ENCODE assay signal across 1 cellular context in the genomic region with DNA sequence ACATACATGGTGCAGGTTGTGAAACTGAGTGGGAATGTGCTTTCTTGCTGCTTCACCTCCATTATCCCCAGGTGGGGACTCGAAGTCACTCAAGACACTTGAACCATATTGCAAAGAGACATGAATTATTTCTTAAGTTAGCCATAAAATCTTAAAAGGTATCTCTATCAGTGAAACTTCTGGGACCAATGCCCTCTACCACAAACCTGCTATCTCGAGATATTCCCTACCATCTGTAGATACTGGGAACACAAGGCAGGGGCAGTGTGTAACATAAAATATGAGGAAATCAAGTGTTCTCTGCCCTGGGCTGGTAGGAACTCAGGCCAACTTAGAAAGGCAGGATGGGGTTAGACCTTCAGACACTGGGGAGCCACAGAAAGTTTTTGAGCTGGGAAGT.
TF ChIP-seq lines count a peak whose summit lies in the region.

No MANE protein-coding gene starts in this region.

TF ChIP-seq in K562, 482 proteins besides CTCF, POLR2A, EP300 and RAD21:
- TF ChIP-seq SP1 (CRISPR knock-in tag; IDR thresholded peaks at IDR 0.05) (0 out of 2 replicates have a peak, but pooled peaks have one; percentile 39), ZNF592 (IDR thresholded peaks at IDR 0.05) (peak; percentile 42; the same call in 1 of the 2 replicates), TCF3 (CRISPR knock-in tag; IDR thresholded peaks at IDR 0.05) (peak; percentile 60), MAFF (IDR thresholded peaks at IDR 0.05; ENCODE audit: low read length) (no peak), RCOR1 (IDR thresholded peaks at IDR 0.05; ENCODE audit: borderline replicate concordance in 1 of 2, low read depth in 2 of 2, low read length in 2 of 2) (0 out of 4 replicates have a peak, but pooled peaks of 1 of the 2 experiments have one; percentile 5), CBFA2T3 (IDR thresholded peaks at IDR 0.05) (peak; percentile 52), ZNF12 (CRISPR knock-in tag; IDR thresholded peaks at IDR 0.05) (no peak), ETV6 (IDR thresholded peaks at IDR 0.05; ENCODE audit: borderline replicate concordance in 1 of 2, low read depth in 2 of 2, low read length in 1 of 2) (no peak), ETV6 (CRISPR knock-in tag; IDR thresholded peaks at IDR 0.05; ENCODE audit: borderline replicate concordance) (no peak), CBFA2T2 (conservative IDR thresholded peaks at IDR 0.05) (0 out of 2 replicates have a peak, but pooled peaks have one; percentile 9), KDM5B (IDR thresholded peaks at IDR 0.05; ENCODE audit: insufficient replicate concordance, low read depth, low read length) (no peak), ESRRB (CRISPR knock-in tag; IDR thresholded peaks at IDR 0.05; ENCODE audit: borderline replicate concordance) (no peak), POLR2AphosphoS5 (IDR thresholded peaks at IDR 0.05; ENCODE audit: control insufficient read depth, insufficient read depth, low read depth, low read length) (no peak), TEAD2 (tag; IDR thresholded peaks at IDR 0.05) (0 out of 2 replicates have a peak, but pooled peaks have one; percentile 16), ZNF780A (CRISPR knock-in tag; IDR thresholded peaks at IDR 0.05) (no peak), SRF (CRISPR knock-in tag; IDR thresholded peaks at IDR 0.05) (no peak), ZBTB7A (IDR thresholded peaks at IDR 0.05; ENCODE audit: borderline replicate concordance, control insufficient read depth, low read depth, low read length) (no peak), NR2C2 (CRISPR knock-in tag; IDR thresholded peaks at IDR 0.05) (0 out of 2 replicates have a peak, but pooled peaks have one; percentile 17), NR2C2 (tag; IDR thresholded peaks at IDR 0.05) (no peak), DPF2 (IDR thresholded peaks at IDR 0.05) (0 out of 2 replicates have a peak, but pooled peaks have one; percentile 10), FOXM1 (IDR thresholded peaks at IDR 0.05; ENCODE audit: low read depth) (0 out of 2 replicates have a peak, but pooled peaks have one; percentile 7), FOXM1 (CRISPR knock-in tag; IDR thresholded peaks at IDR 0.05; ENCODE audit: low read depth) (no peak), TEAD4 (IDR thresholded peaks at IDR 0.05; ENCODE audit: low read length) (peak; percentile 37; the same call in 1 of the 2 replicates), TEAD4 (CRISPR knock-in tag; IDR thresholded peaks at IDR 0.05; ENCODE audit: borderline replicate concordance) (no peak)
- TF ChIP-seq, protein P1, sequence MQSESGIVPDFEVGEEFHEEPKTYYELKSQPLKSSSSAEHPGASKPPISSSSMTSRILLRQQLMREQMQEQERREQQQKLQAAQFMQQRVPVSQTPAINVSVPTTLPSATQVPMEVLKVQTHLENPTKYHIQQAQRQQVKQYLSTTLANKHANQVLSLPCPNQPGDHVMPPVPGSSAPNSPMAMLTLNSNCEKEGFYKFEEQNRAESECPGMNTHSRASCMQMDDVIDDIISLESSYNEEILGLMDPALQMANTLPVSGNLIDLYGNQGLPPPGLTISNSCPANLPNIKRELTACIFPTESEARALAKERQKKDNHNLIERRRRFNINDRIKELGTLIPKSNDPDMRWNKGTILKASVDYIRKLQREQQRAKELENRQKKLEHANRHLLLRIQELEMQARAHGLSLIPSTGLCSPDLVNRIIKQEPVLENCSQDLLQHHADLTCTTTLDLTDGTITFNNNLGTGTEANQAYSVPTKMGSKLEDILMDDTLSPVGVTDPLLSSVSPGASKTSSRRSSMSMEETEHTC (IDR thresholded peaks at IDR 0.05): no peak
